In the genomic region with DNA sequence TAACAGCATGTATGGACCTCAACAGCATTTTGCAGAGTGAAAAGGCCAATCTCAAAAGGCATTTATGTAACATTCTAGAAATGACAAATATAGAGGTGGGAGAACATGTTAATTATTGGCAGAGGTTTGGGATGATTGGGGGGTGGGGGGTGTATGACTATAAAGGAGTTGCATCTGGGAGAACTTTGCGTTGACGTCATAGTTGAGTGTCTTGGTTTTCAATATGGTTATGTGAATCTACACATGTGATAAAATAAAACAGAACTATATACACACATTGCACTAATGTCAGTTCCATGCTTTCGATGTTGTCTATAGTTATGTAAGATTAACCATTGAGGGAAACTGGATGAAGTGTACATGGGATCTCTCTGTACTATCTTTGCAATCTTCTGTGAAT, we compare ENCODE assay signal across 11 cellular contexts.
"Had no signal": no experiment of that assay in that cellular context is flagged by ENCODE, and none has a peak within 500 bp of the region (broad histone marks: within the 10 kb centered on the region; RNA-seq: fewer than 3 reads in every experiment).

No MANE protein-coding gene starts in this region.

- H3K4me3 ChIP-seq: GM23248, GM23338, HAP-1 had no signal

- H3K9me3 ChIP-seq: HAP-1 had no signal

- H3K4me2 ChIP-seq: GM23338 had no signal

- H3K27ac ChIP-seq: GM23248 had no signal

- ATAC-seq: GM23338, HCT116 had no signal

- H3K4me1 ChIP-seq: HAP-1 had no signal

- H2AFZ ChIP-seq: GM23248, GM23338 had no signal

- DNase-seq: GM23248, GOT3, H7, H9, HCEC 1CT, HFFc6 had no signal

- H3K36me3 ChIP-seq: HAP-1 had no signal

- FAIRE-seq: H1, H54 had no signal

- H3K9ac ChIP-seq: GM23248 had no signal
